12 cellular contexts compared by ENCODE assay signal in the genomic region with DNA sequence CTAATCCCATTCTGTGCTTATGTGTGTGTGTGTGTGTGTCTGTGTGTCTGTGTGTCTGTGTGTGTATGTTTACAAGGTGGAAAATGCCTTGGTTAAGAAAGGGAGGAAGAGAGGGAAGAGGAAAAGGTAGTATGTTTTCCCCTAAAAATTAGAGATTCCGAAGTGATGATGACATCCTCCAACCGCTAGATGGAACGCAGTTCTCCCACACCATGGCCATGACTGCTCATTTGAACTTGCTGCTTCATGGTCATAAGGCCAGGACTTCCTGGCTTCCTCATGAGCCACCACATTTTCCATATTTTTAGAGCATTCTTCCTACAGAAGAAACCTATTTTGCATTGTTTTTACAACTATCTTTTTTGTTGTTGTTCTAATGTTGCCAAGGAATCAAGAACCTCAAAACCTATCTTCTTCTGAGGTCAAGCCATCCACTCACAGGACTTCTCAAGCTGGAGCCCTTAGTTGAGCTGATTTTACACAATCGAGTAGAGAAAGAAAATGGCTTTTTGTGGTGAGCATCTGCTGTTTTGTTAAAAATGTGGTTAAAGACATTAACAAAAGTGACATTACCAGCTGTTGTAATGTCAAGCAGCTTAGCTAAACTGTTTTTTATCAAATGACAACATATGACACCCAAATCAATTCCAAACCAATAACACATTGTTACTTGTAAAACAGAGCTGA.
"Had no signal": no experiment of that assay in that cellular context is flagged by ENCODE, and none has a peak within 500 bp of the region (broad histone marks: within the 10 kb centered on the region; RNA-seq: fewer than 3 reads in every experiment).

No MANE protein-coding gene starts in this region.

- H3K9me3 ChIP-seq: gastroesophageal sphincter, left ventricle myocardium inferior had no signal

- H3K27ac ChIP-seq: gastroesophageal sphincter, left ventricle myocardium inferior, sigmoid colon, VCaP had no signal

- ATAC-seq: activated CD8-positive, alpha-beta T cell treated with anti-CD3 and anti-CD28 coated beads, Interleukin-2, amount 10 ng/mL, durations not matched to agents 7 days and 5 days; gastroesophageal sphincter; stimulated activated naive CD8-positive, alpha-beta T cell treated with anti-CD3 and anti-CD28 coated beads, Interleukin-15, Interleukin-2, amounts not matched to agents 100 U/mL and 50 U/mL, for 24 hours had no signal

- DNase-seq: activated CD4-positive, alpha-beta T cell treated with anti-CD3 and anti-CD28 coated beads for 4 hours; activated CD8-positive, alpha-beta memory T cell treated with anti-CD3 and anti-CD28 coated beads, Interleukin-2, amount 50 U/mL, for 48 hours; activated CD8-positive, alpha-beta T cell treated with anti-CD3 and anti-CD28 coated beads, Interleukin-2, amount 10 ng/mL, durations not matched to agents 7 days and 5 days; kidney; left ventricle myocardium inferior; nephron progenitor cell; sigmoid colon; stimulated activated CD4-positive, alpha-beta T cell treated with anti-CD3 and anti-CD28 coated beads, Interleukin-2, amount 100 ng/mL, for 48 hours; stimulated activated naive CD8-positive, alpha-beta T cell treated with anti-CD3 and anti-CD28 coated beads, Interleukin-15, Interleukin-2, amounts not matched to agents 100 U/mL and 50 U/mL, for 24 hours; T-helper 9 cell had no signal

- H3K4me3 ChIP-seq: gastroesophageal sphincter, left ventricle myocardium inferior, sigmoid colon had no signal

- H3K4me1 ChIP-seq: gastroesophageal sphincter, left ventricle myocardium inferior, sigmoid colon had no signal

- H3K36me3 ChIP-seq: gastroesophageal sphincter, left ventricle myocardium inferior, sigmoid colon had no signal

- H3K27me3 ChIP-seq: gastroesophageal sphincter, sigmoid colon had no signal
